23 cellular contexts compared by ENCODE assay signal in the genomic region with DNA sequence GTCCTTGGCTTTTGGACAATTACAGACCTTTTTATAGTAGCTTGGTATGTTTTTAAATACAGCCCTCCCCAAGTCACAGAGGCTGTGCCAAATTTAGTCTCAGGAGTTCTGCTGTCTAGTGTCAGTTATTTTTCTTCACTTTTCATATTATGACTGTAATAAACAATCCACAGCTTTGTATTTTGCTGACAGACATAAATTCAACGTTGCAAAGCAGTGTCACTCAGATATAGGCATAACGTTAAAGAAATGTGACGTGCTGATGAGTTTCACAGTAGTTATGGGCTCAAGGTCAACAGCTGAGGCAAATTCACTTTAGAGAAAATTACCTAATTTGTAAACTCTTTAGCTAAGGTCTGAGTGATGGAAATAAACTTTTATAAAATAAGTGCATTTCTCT.
DNase-seq lines count a peak whose midpoint lies in the region; ATAC-seq, FAIRE-seq and TF ChIP-seq lines count a peak whose summit lies in the region.
"Had no signal": no experiment of that assay in that cellular context is flagged by ENCODE, and none has a peak within 500 bp of the region (broad histone marks: within the 10 kb centered on the region; RNA-seq: fewer than 3 reads in every experiment).

No MANE protein-coding gene starts in this region.

- ATAC-seq in HepG2 (no peak), right lobe of liver (no peak)
- ATAC-seq: GM23338, HCT116 had no signal

- H3K27me3 ChIP-seq in HepG2 (ENCODE audit: control insufficient read depth in 1 of 2, insufficient read depth in 2 of 2, low read length in 2 of 2) (no peaks in the 10 kb centered on the region), right lobe of liver (no peaks in the 10 kb centered on the region), osteoblast (ENCODE audit: insufficient read depth, low read length) (no peaks in the 10 kb centered on the region)
- H3K27me3 ChIP-seq: BE2C; BLaER1 treated with 17β-estradiol and CSF1 and Interleukin-3, amounts not matched to agents 10 nM and 100 nM had no signal

- H3K9me3 ChIP-seq in HepG2 (ENCODE audit: low read length), result no peaks in the 10 kb centered on the region
- H3K9me3 ChIP-seq in right lobe of liver, result no peaks in the 10 kb centered on the region
- no peaks in the 10 kb centered on the region for H3K9me3 ChIP-seq in OCI-LY7 (ENCODE audit: low read length)
- no peaks in the 10 kb centered on the region for H3K9me3 ChIP-seq in osteoblast (ENCODE audit: low read depth, low read length)
- H3K9me3 ChIP-seq: BE2C; BLaER1 treated with 17β-estradiol and CSF1 and Interleukin-3, amounts not matched to agents 10 nM and 100 nM had no signal

- DNase-seq in HepG2 (ENCODE audit: low spot score) (no peak), right lobe of liver (no peak), OCI-LY7 (ENCODE audit: low spot score) (no peak), osteoblast (ENCODE audit: insufficient read length, low spot score, missing footprints) (no peak), cerebellar cortex (ENCODE audit: low spot score) (no peak)
- no peak for DNase-seq in stimulated activated CD4-positive, alpha-beta T cell treated with anti-CD3 and anti-CD28 coated beads, Interleukin-4, amount 100 ng/mL, for 1 hour
- DNase-seq in stimulated activated CD8-positive, alpha-beta memory T cell treated with anti-CD3 and anti-CD28 coated beads, Interleukin-4, amount 100 ng/mL, for 48 hours, result no peak
- DNase-seq: ACHN; AML-193; BE2C; CD4-positive, alpha-beta T cell; CD8-positive, alpha-beta memory T cell; DMS53; DMS79 treated with DMSO at 0.1 percent for 48 hours; GF-D8; H9 had no signal

- CTCF ChIA-PET in HepG2 (lab: Yijun Ruan, JAX; ENCODE audit: low intra/inter-chr PET ratio, low total read pairs) (no interaction called here), OCI-LY7 (lab: Charles Lee; ENCODE audit: unreplicated experiment) (no interaction called here)

- TF ChIP-seq POLR2A in HepG2 (IDR thresholded peaks at IDR 0.05; ENCODE audit: insufficient read depth in 1 of 2, low read depth in 2 of 2, low read length in 2 of 2), result no peak
- no peak for TF ChIP-seq POLR2A in right lobe of liver (IDR thresholded peaks at IDR 0.05)

- POLR2A ChIA-PET in HepG2 (lab: Yijun Ruan, JAX), result no interaction called here
- POLR2A ChIA-PET in OCI-LY7 (lab: Charles Lee), result interaction anchor here (0.6 to 2.0 kb wide), 9 partner anchors 11 to 1999 kb away, joined by 3 to 7 read pairs (median 3); no protein-coding TSS in a partner anchor

- H3K79me2 ChIP-seq in HepG2 (ENCODE audit: insufficient read depth, low read length), result no peaks in the 10 kb centered on the region
- H3K79me2 ChIP-seq in OCI-LY7 (ENCODE audit: insufficient read depth, low read depth, low read length), result peaks cover 26% of the 10 kb centered on the region; the same call in 1 of the 2 replicates
- H3K79me2 ChIP-seq in osteoblast (ENCODE audit: insufficient read depth, low read length), result peaks cover 31% of the 10 kb centered on the region

- H4K20me1 ChIP-seq in HepG2 (ENCODE audit: insufficient read depth, low read length) (no peaks in the 10 kb centered on the region), OCI-LY7 (ENCODE audit: insufficient read depth, low read length) (no peaks in the 10 kb centered on the region), osteoblast (ENCODE audit: insufficient read depth, low read length) (no peaks in the 10 kb centered on the region)
- H4K20me1 ChIP-seq: BLaER1 treated with 17β-estradiol and CSF1 and Interleukin-3, amounts not matched to agents 10 nM and 100 nM had no signal

- FAIRE-seq in HepG2 (lab: Jason Lieb, UNC), result no peak
- FAIRE-seq: A204.1, GM12891, GM18507 had no signal

- intact Hi-C loops in HepG2 (cut with micrococcal nuclease; ENCODE audit: unreplicated experiment), result no loop called here
- intact Hi-C loops in right lobe of liver (cut with DNase I), result no loop called here
- intact Hi-C loops in OCI-LY7 (cut with micrococcal nuclease; ENCODE audit: unreplicated experiment), result no loop called here

- TF ChIP-seq CTCF in HepG2 (CRISPR knock-in tag; IDR thresholded peaks at IDR 0.05) (no peak), right lobe of liver (IDR thresholded peaks at IDR 0.05) (no peak), OCI-LY7 (conservative IDR thresholded peaks at IDR 0.05; ENCODE audit: low read length) (no peak), osteoblast (IDR thresholded peaks at IDR 0.05; ENCODE audit: extremely low read depth, low read depth, low read length) (no peak)

- H3K9me2 ChIP-seq in OCI-LY7 (ENCODE audit: insufficient read depth, low read length), result no peaks in the 10 kb centered on the region

- in situ Hi-C loops in HepG2 (cut with HindIII; ENCODE audit: extremely low pct_ligation_motif_present, low pct_unique_long_range_greater_than_20kb), result no loop called here

- H2AFZ ChIP-seq in HepG2 (ENCODE audit: low read length) (no peak overlapping the region), OCI-LY7 (ENCODE audit: low read length) (no peak overlapping the region), osteoblast (ENCODE audit: low read length) (no peak overlapping the region)
- H2AFZ ChIP-seq: GM23338 had no signal

- H3K4me1 ChIP-seq in HepG2 (ENCODE audit: insufficient read depth, low read length) (no peaks in the 10 kb centered on the region), right lobe of liver (no peaks in the 10 kb centered on the region), OCI-LY7 (ENCODE audit: insufficient read depth, low read length, poor library complexity, severe bottlenecking) (peaks cover 87% of the 10 kb centered on the region), osteoblast (ENCODE audit: insufficient read depth, low read length) (peaks cover 56% of the 10 kb centered on the region)

- H3K4me3 ChIP-seq in HepG2 (replicated peaks in 1 of 3; ENCODE audit: insufficient read depth in 1 of 3, low read depth in 2 of 3, low read length in 3 of 3) (no peak overlapping the region), right lobe of liver (no peak overlapping the region), OCI-LY7 (ENCODE audit: low read depth, low read length, poor library complexity, severe bottlenecking) (peak overlapping the region; percentile 11), osteoblast (ENCODE audit: insufficient read depth, low read length) (no peak overlapping the region)
- H3K4me3 ChIP-seq: BLaER1 treated with 17β-estradiol and CSF1 and Interleukin-3, amounts not matched to agents 10 nM and 100 nM; GM23338 had no signal

- 49% methylated on average over 3 of the region's 3 CpGs for WGBS in HepG2 (ENCODE audit: low lambda C conversion rate)
- WGBS in right lobe of liver (ENCODE audit: insufficient coverage, low coverage, low lambda C conversion rate, missing lambda C conversion rate), result 90% methylated on average over 3 of the region's 3 CpGs

- TF ChIP-seq RAD21 in HepG2 (CRISPR knock-in tag; IDR thresholded peaks at IDR 0.05), result no peak

- H3K27ac ChIP-seq in HepG2 (ENCODE audit: extremely low read length, insufficient read depth, low read length), result no peak overlapping the region
- H3K27ac ChIP-seq in right lobe of liver, result no peak overlapping the region
- H3K27ac ChIP-seq in OCI-LY7 (ENCODE audit: low read depth, low read length, poor library complexity, severe bottlenecking), result peak overlapping the region; percentile 99
- peak overlapping the region; percentile 99 for H3K27ac ChIP-seq in osteoblast (ENCODE audit: low read depth, low read length)
- H3K27ac ChIP-seq: 22Rv1; BLaER1 treated with 17β-estradiol and CSF1 and Interleukin-3, amounts not matched to agents 10 nM and 100 nM had no signal

- no peak overlapping the region for H3K9ac ChIP-seq in HepG2 (ENCODE audit: insufficient read depth, low read depth, low read length)
- H3K9ac ChIP-seq: BLaER1 treated with 17β-estradiol and CSF1 and Interleukin-3, amounts not matched to agents 10 nM and 100 nM had no signal

- no peak overlapping the region for H3K4me2 ChIP-seq in HepG2 (ENCODE audit: low read depth, low read length)
- H3K4me2 ChIP-seq in OCI-LY7 (ENCODE audit: low read length), result peak overlapping the region; percentile 77
- H3K4me2 ChIP-seq in osteoblast (ENCODE audit: insufficient read depth, low read length), result no peak overlapping the region
- H3K4me2 ChIP-seq: BLaER1 treated with 17β-estradiol and CSF1 and Interleukin-3, amounts not matched to agents 10 nM and 100 nM; GM23338 had no signal

- BruUV-seq in HepG2 (replicated peaks; lab: Mats Ljungman, UMichigan) (no TSS peak), OCI-LY7 (replicated peaks; lab: Mats Ljungman, UMichigan) (no TSS peak)

- TF ChIP-seq EP300 in HepG2 (IDR thresholded peaks at IDR 0.05; ENCODE audit: low read depth in 2 of 2, low read length in 2 of 2) (no peak), HepG2 (CRISPR knock-in tag; IDR thresholded peaks at IDR 0.05; ENCODE audit: borderline replicate concordance) (no peak)

- H3K36me3 ChIP-seq in HepG2 (replicated peaks in 1 of 2; ENCODE audit: control insufficient read depth in 1 of 2, insufficient read depth in 2 of 2, low read length in 2 of 2) (no peaks in the 10 kb centered on the region), right lobe of liver (no peaks in the 10 kb centered on the region), OCI-LY7 (ENCODE audit: insufficient read depth, low read length) (peaks cover 79% of the 10 kb centered on the region), osteoblast (ENCODE audit: insufficient read depth, low read length) (peaks cover 34% of the 10 kb centered on the region)
- H3K36me3 ChIP-seq: BE2C; BLaER1 treated with 17β-estradiol and CSF1 and Interleukin-3, amounts not matched to agents 10 nM and 100 nM had no signal

TF ChIP-seq in HepG2, 621 proteins besides CTCF, POLR2A, EP300 and RAD21 (continues in another document):
- TF ChIP-seq, protein P1, sequence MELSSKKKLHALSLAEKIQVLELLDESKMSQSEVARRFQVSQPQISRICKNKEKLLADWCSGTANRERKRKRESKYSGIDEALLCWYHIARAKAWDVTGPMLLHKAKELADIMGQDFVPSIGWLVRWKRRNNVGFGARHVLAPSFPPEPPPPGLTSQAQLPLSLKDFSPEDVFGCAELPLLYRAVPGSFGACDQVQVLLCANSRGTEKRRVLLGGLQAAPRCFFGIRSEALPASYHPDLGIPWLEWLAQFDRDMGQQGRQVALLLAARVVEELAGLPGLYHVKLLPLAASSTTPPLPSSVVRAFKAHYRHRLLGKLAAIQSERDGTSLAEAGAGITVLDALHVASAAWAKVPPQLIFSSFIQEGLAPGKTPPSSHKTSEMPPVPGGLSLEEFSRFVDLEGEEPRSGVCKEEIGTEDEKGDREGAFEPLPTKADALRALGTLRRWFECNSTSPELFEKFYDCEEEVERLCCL (CRISPR knock-in tag; IDR thresholded peaks at IDR 0.05; ENCODE audit: borderline replicate concordance), result no peak

Comparison
In these comparisons a context has a peak if more than half of its experiments do, and no peak if none do; other contexts are left out.
1. H3K27ac ChIP-seq: peak in OCI-LY7 (single experiment) and osteoblast (single experiment); none in HepG2 (single experiment) and right lobe of liver (0 of 3).